ENCODE assay signal across 8 cellular contexts in genomic region chr16:56424404-56424765, GRCh38. TPM values are rescaled to one million over a fixed set of nuclear protein-coding genes. Genes with fewer than 3 reads are reported as not detected.
A peak's percentile ranks its signal among the peaks of the same experiment; 100 is the strongest.
DNase-seq lines count a peak whose midpoint lies in the region; ATAC-seq and TF ChIP-seq lines count a peak whose summit lies in the region.

No MANE protein-coding gene starts in this region.

- H3K36me3 Mint-ChIP-seq in activated T-helper 17 cell treated with anti-CD3 and anti-CD28 coated beads, Interleukin-2, amount 50 U/mL, for 72 hours (ENCODE audit: low read depth) = peaks cover 7% of the 10 kb centered on the region

- H3K4me1 Mint-ChIP-seq in activated T-helper 17 cell treated with anti-CD3 and anti-CD28 coated beads, Interleukin-2, amount 50 U/mL, for 72 hours = peaks cover 35% of the 10 kb centered on the region

- no peak for TF ChIP-seq CTCF in hepatocyte (IDR thresholded peaks at IDR 0.05; ENCODE audit: poor library complexity)

- peak; percentile 37 for DNase-seq in NCI-H82 (lab: John Stamatoyannopoulos, UW)
- no peak for DNase-seq in NCI-H82 treated with DMSO at 0.1 percent for 48 hours (lab: John Stamatoyannopoulos, UW; ENCODE audit: unreplicated experiment)
- DNase-seq in hepatocyte (ENCODE audit: low spot score) = no peak
- DNase-seq in skeletal muscle cell (ENCODE audit: low read depth) = no peak
- no peak for DNase-seq in cortex of kidney (lab: John Stamatoyannopoulos, UW)
- DNase-seq in D341Med (ENCODE audit: low spot score) = no peak

- no peak for ATAC-seq in activated T-helper 17 cell treated with anti-CD3 and anti-CD28 coated beads, Interleukin-2, amount 50 U/mL, for 72 hours (replicated peaks)
- ATAC-seq in GM19452 (IDR thresholded peaks at IDR 0.05; ENCODE audit: unreplicated experiment) = no peak

- peak overlapping the region; percentile 96 for H3K27ac Mint-ChIP-seq in activated T-helper 17 cell treated with anti-CD3 and anti-CD28 coated beads, Interleukin-2, amount 50 U/mL, for 72 hours

- no peaks in the 10 kb centered on the region for H3K36me3 ChIP-seq in hepatocyte (replicated peaks; ENCODE audit: insufficient read depth, low read depth)

- peak overlapping the region; percentile 97 for H3K4me3 Mint-ChIP-seq in activated T-helper 17 cell treated with anti-CD3 and anti-CD28 coated beads, Interleukin-2, amount 50 U/mL, for 72 hours

- peak overlapping the region; percentile 88 for H3K4me2 ChIP-seq in hepatocyte

- H3K27me3 ChIP-seq in hepatocyte = no peaks in the 10 kb centered on the region

- peak overlapping the region; percentile 93 for H3K27ac ChIP-seq in hepatocyte

- H3K27me3 Mint-ChIP-seq in activated T-helper 17 cell treated with anti-CD3 and anti-CD28 coated beads, Interleukin-2, amount 50 U/mL, for 72 hours = no peaks in the 10 kb centered on the region

- H3K9me3 ChIP-seq in hepatocyte (ENCODE audit: low read depth) = no peaks in the 10 kb centered on the region

- peaks cover 55% of the 10 kb centered on the region for H3K79me2 ChIP-seq in hepatocyte

- WGBS in hepatocyte (ENCODE audit: low lambda C conversion rate, missing lambda C conversion rate) = under 1% methylated on average over 13 of the region's 16 CpGs

- peak overlapping the region; percentile 59 for H2AFZ ChIP-seq in hepatocyte

- H3K9me2 ChIP-seq in hepatocyte (replicated peaks; ENCODE audit: insufficient read depth) = no peaks in the 10 kb centered on the region

- peaks cover 18% of the 10 kb centered on the region for H3K4me1 ChIP-seq in hepatocyte (ENCODE audit: insufficient read depth)

- H3K4me3 ChIP-seq in hepatocyte (peak overlapping the region; percentile 97), skeletal muscle cell (ENCODE audit: low read depth, low read length) (peak overlapping the region; percentile 67)

- no peaks in the 10 kb centered on the region for H3K9me3 Mint-ChIP-seq in activated T-helper 17 cell treated with anti-CD3 and anti-CD28 coated beads, Interleukin-2, amount 50 U/mL, for 72 hours

- H4K20me1 ChIP-seq in hepatocyte (ENCODE audit: insufficient read depth, poor library complexity, severe bottlenecking) = peaks cover 39% of the 10 kb centered on the region

RNA-seq across cellular contexts. Expression of gene AMFR, which starts 1.0 kb away (rescaled TPM):
- total RNA-seq in activated T-helper 17 cell treated with anti-CD3 and anti-CD28 coated beads, Interleukin-2, amount 50 U/mL, for 72 hours = 10 to 100 TPM; 37.5 to 39.7 TPM
- 109 and 135 TPM in 2 replicates for total RNA-seq in hepatocyte
- 56.2 and 67.2 TPM in 2 replicates for polyA plus RNA-seq in hepatocyte

RNA-seq across cellular contexts. Expression of gene NUDT21, which starts 26.7 kb away (rescaled TPM):
- total RNA-seq in activated T-helper 17 cell treated with anti-CD3 and anti-CD28 coated beads, Interleukin-2, amount 50 U/mL, for 72 hours = 100 to 1,000 TPM; 262 to 288 TPM
- total RNA-seq in hepatocyte = 75.3 and 76.6 TPM in 2 replicates
- polyA plus RNA-seq in hepatocyte = 44.7 and 47.4 TPM in 2 replicates

RNA-seq across cellular contexts. Expression of gene OGFOD1, which starts 27.0 kb away (rescaled TPM):
- total RNA-seq in activated T-helper 17 cell treated with anti-CD3 and anti-CD28 coated beads, Interleukin-2, amount 50 U/mL, for 72 hours = 10 to 100 TPM; 28.8 to 59.9 TPM
- 45.6 and 58.9 TPM in 2 replicates for total RNA-seq in hepatocyte
- 37.0 and 55.5 TPM in 2 replicates for polyA plus RNA-seq in hepatocyte
